8 cellular contexts compared by ENCODE assay signal in the genomic region with DNA sequence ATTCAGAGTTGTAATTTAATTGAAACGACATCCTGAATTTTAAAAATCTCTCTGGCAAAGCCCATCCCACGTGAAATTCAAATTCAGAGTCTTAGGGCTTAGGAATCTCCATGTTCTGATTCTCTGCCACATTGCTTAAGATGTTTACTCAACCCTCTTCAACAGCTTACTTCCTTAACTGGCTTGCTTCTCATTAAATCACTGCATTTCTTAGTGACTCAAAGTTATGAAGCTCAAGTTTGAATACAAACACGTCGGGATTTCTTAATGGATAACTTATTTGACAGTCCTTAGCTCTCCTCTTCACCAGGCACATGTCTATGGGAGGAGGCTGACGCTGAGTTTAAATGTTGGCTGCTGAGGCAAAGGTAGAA.
DNase-seq lines count a peak whose midpoint lies in the region; ATAC-seq, FAIRE-seq and TF ChIP-seq lines count a peak whose summit lies in the region.

No MANE protein-coding gene starts in this region.

- no peak overlapping the region for H3K27ac Mint-ChIP-seq in activated CD8-positive, alpha-beta T cell treated with anti-CD3 and anti-CD28 coated beads for 36 hours

- no peaks in the 10 kb centered on the region for H3K36me3 ChIP-seq in H7 (replicated peaks; ENCODE audit: control insufficient read depth, insufficient read depth, low read length)

- H3K9me3 Mint-ChIP-seq in activated CD8-positive, alpha-beta T cell treated with anti-CD3 and anti-CD28 coated beads for 36 hours, result no peaks in the 10 kb centered on the region

- peaks cover 32% of the 10 kb centered on the region for H3K4me1 Mint-ChIP-seq in activated CD8-positive, alpha-beta T cell treated with anti-CD3 and anti-CD28 coated beads for 36 hours (ENCODE audit: low read depth)

- no peak for DNase-seq in GM12891 (ENCODE audit: insufficient read length, low spot score)
- no peak for DNase-seq in activated CD8-positive, alpha-beta T cell treated with anti-CD3 and anti-CD28 coated beads for 36 hours
- peak; percentile 79 for DNase-seq in glomerular visceral epithelial cell (ENCODE audit: extremely low spot score)
- no peak for DNase-seq in DMS114 treated with DMSO at 0.1 percent for 48 hours (lab: John Stamatoyannopoulos, UW; ENCODE audit: unreplicated experiment)
- no peak for DNase-seq in H7
- DNase-seq in stimulated activated naive CD4-positive, alpha-beta T cell treated with Interleukin-2 at 50 U/mL for 16 hours (lab: John Stamatoyannopoulos, UW), result no peak

- intact Hi-C loops in activated CD8-positive, alpha-beta T cell treated with anti-CD3 and anti-CD28 coated beads for 36 hours (cut with micrococcal nuclease), result no loop called here

- no peak for ATAC-seq in activated CD8-positive, alpha-beta T cell treated with anti-CD3 and anti-CD28 coated beads for 36 hours
- no peak for ATAC-seq in GM21825 (IDR thresholded peaks at IDR 0.05; ENCODE audit: unreplicated experiment)

- no peaks in the 10 kb centered on the region for H3K27me3 ChIP-seq in H7 (ENCODE audit: control insufficient read depth, insufficient read depth, low read length)

- H3K4me3 Mint-ChIP-seq in activated CD8-positive, alpha-beta T cell treated with anti-CD3 and anti-CD28 coated beads for 36 hours, result peak overlapping the region; percentile 59

- H3K4me3 ChIP-seq in skin epidermis (peak overlapping the region in 3 of 7 experiments; percentile 18 to 23 (median 20)), H7 (ENCODE audit: insufficient read depth, low read depth, low read length) (no peak overlapping the region)

- peak overlapping the region in 20 of 21 experiments; percentile 60 to 97 (median 90) for H3K27ac ChIP-seq in skin epidermis

- peaks cover 7% of the 10 kb centered on the region for H3K27me3 Mint-ChIP-seq in activated CD8-positive, alpha-beta T cell treated with anti-CD3 and anti-CD28 coated beads for 36 hours

- no peak for TF ChIP-seq POLR2A in GM12891 (IDR thresholded peaks at IDR 0.05; ENCODE audit: low read depth, low read length)

- CTCF ChIA-PET in activated CD8-positive, alpha-beta T cell treated with anti-CD3 and anti-CD28 coated beads for 36 hours (lab: Charles Lee), result interaction anchor here (0.9 kb wide), 1 partner anchor 10 kb away, joined by 3 read pairs; no protein-coding TSS in a partner anchor

- POLR2A ChIA-PET in activated CD8-positive, alpha-beta T cell treated with anti-CD3 and anti-CD28 coated beads for 36 hours (lab: Charles Lee), result no interaction called here

- FAIRE-seq in GM12891 (lab: Jason Lieb, UNC), result no peak

- no peak for TF ChIP-seq CTCF in activated CD8-positive, alpha-beta T cell treated with anti-CD3 and anti-CD28 coated beads for 36 hours (IDR thresholded peaks at IDR 0.05)

- H3K36me3 Mint-ChIP-seq in activated CD8-positive, alpha-beta T cell treated with anti-CD3 and anti-CD28 coated beads for 36 hours (ENCODE audit: low read depth), result no peaks in the 10 kb centered on the region

TF ChIP-seq in GM12891, 5 proteins besides CTCF, POLR2A, EP300 and RAD21:
- TF ChIP-seq SPI1 (IDR thresholded peaks at IDR 0.05; ENCODE audit: low read depth, low read length) (no peak), TAF1 (IDR thresholded peaks at IDR 0.05; ENCODE audit: low read depth, low read length) (peak; percentile 31; the same call in 1 of the 2 replicates)
TF ChIP-seq in GM12891: peak in this region for 1.
